Comparison of ENCODE assay signal across 2 cellular contexts in the genomic region with DNA sequence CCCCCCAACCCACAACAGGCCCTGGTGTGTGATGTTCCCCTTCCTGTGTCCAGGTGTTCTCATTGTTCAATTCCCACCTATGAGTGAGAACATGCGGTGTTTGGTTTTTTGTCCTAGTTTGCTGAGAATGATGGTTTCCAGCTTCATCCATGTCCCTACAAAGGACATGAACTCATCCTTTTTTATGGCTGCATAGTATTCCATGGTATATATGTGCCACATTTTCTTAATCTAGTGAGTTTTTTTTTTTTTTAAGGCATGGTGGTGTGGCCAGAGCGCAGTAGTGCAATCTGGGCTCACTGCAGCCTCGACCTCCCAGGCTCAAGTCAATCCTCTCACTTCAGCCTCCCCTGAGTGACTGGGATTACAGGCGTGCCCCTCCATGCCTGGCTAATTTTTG.
TF ChIP-seq lines count a peak whose summit lies in the region.

No MANE protein-coding gene starts in this region.

TF ChIP-seq in HEK293, 187 proteins besides CTCF, POLR2A, EP300 and RAD21 (continued from another document):
- TF ChIP-seq, protein P1, sequence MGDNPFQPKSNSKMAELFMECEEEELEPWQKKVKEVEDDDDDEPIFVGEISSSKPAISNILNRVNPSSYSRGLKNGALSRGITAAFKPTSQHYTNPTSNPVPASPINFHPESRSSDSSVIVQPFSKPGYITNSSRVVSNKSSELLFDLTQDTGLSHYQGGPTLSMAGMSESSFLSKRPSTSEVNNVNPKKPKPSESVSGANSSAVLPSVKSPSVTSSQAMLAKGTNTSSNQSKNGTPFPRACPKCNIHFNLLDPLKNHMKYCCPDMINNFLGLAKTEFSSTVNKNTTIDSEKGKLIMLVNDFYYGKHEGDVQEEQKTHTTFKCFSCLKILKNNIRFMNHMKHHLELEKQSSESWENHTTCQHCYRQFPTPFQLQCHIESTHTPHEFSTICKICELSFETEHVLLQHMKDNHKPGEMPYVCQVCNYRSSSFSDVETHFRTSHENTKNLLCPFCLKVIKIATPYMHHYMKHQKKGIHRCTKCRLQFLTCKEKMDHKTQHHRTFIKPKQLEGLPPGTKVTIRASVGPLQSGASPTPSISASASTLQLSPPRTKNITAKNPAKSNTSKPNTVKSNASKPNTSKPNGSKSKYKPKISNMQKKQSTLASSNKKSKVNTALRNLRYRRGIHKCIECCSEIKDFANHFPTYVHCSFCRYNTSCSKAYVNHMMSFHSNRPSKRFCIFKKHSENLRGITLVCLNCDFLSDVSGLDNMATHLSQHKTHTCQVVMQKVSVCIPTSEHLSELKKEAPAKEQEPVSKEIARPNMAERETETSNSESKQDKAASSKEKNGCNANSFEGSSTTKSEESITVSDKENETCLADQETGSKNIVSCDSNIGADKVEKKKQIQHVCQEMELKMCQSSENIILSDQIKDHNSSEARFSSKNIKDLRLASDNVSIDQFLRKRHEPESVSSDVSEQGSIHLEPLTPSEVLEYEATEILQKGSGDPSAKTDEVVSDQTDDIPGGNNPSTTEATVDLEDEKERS (tag by site-specific recombination; IDR thresholded peaks at IDR 0.05) = 0 out of 2 replicates have a peak, but pooled peaks have one; percentile 56
- peak; percentile 95 for TF ChIP-seq ZNF146 (tag by site-specific recombination; IDR thresholded peaks at IDR 0.05)
- TF ChIP-seq, protein P2, sequence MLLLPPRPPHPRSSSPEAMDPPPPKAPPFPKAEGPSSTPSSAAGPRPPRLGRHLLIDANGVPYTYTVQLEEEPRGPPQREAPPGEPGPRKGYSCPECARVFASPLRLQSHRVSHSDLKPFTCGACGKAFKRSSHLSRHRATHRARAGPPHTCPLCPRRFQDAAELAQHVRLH (tag by site-specific recombination; IDR thresholded peaks at IDR 0.05) = peak; percentile 93

TF ChIP-seq in K562, 482 proteins besides CTCF, POLR2A, EP300 and RAD21 (continued from another document):
- TF ChIP-seq ZNF146 (CRISPR knock-in tag; IDR thresholded peaks at IDR 0.05; ENCODE audit: unreplicated experiment) (peak; percentile 54), SMARCA5 (IDR thresholded peaks at IDR 0.05) (peak; percentile 56; the same call in 1 of the 2 replicates)
